ENCODE assay signal across 28 cellular contexts in the genomic region with DNA sequence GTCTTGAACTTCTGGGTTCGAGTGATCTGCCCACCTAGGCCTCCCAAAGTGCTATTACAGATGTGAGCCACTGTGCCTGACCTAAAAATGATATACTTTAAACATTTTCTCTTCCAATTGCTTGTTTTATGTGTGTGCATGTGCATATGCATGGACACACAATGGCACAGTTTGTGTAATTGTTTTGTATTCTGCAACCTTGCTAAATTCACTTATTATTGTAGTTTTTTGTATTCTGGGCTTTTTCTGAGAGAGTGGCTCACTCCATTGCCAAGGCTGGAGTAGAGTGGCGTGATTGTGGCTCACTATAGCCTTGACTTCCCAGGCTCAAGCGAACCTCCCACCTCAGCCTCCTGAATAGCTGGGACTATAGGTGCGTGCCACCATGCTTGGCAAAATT.
"Had no signal": no experiment of that assay in that cellular context is flagged by ENCODE, and none has a peak within 500 bp of the region (broad histone marks: within the 10 kb centered on the region; RNA-seq: fewer than 3 reads in every experiment).

No MANE protein-coding gene starts in this region.

- H3K9me3 Mint-ChIP-seq: naive thymus-derived CD4-positive, alpha-beta T cell; natural killer cell treated with Interleukin-12 subunit alpha and Interleukin-12 subunit beta and Interleukin-15 and Interleukin-18, amount 100 ng/mL, for 72 hours; stimulated activated memory B cell treated with anti-CD40 and anti-IgM and Interleukin-4, amounts not matched to agents 10 μg/mL and 1 μg/mL and 100 μg/mL, for 72 hours; stimulated activated naive CD8-positive, alpha-beta T cell treated with anti-CD3 and anti-CD28 coated beads, Interleukin-15, amount 100 ng/mL, for 72 hours; type B pancreatic cell had no signal

- H3K27ac ChIP-seq: lower lobe of right lung, pancreas, prostate gland, sigmoid colon, spleen, tibial nerve, uterus had no signal

- ATAC-seq: left cardiac atrium; left lobe of liver; lower lobe of right lung; mucosa of descending colon; naive thymus-derived CD4-positive, alpha-beta T cell; natural killer cell treated with Interleukin-12 subunit alpha and Interleukin-12 subunit beta and Interleukin-15 and Interleukin-18, amount 100 ng/mL, for 72 hours; pancreas; right cardiac atrium; stimulated activated memory B cell treated with anti-CD40 and anti-IgM and Interleukin-4, amounts not matched to agents 10 μg/mL and 1 μg/mL and 100 μg/mL, for 72 hours; stimulated activated naive CD8-positive, alpha-beta T cell treated with anti-CD3 and anti-CD28 coated beads, Interleukin-15, amount 100 ng/mL, for 72 hours had no signal

- H3K36me3 ChIP-seq: pancreas, prostate gland, uterus had no signal

- H3K27ac Mint-ChIP-seq: mesothelial cell of epicardium; naive thymus-derived CD4-positive, alpha-beta T cell; natural killer cell treated with Interleukin-12 subunit alpha and Interleukin-12 subunit beta and Interleukin-15 and Interleukin-18, amount 100 ng/mL, for 72 hours; stimulated activated memory B cell treated with anti-CD40 and anti-IgM and Interleukin-4, amounts not matched to agents 10 μg/mL and 1 μg/mL and 100 μg/mL, for 72 hours; stimulated activated naive CD8-positive, alpha-beta T cell treated with anti-CD3 and anti-CD28 coated beads, Interleukin-15, amount 100 ng/mL, for 72 hours; type B pancreatic cell had no signal

- H3K9me3 ChIP-seq: lower lobe of right lung, mucosa of descending colon, pancreas, prostate gland, sigmoid colon, spleen, tibial nerve, uterus had no signal

- H3K4me1 Mint-ChIP-seq: mesothelial cell of epicardium had no signal

- H3K4me1 ChIP-seq: pancreas, prostate gland, tibial nerve, uterus had no signal

- H3K4me3 ChIP-seq: lower lobe of right lung, mucosa of descending colon, pancreas, prostate gland, sigmoid colon, spleen, tibial nerve, uterus had no signal

- FAIRE-seq: keratinocyte, pancreas, small intestine had no signal

- H3K4me3 Mint-ChIP-seq: mesothelial cell of epicardium; natural killer cell treated with Interleukin-12 subunit alpha and Interleukin-12 subunit beta and Interleukin-15 and Interleukin-18, amount 100 ng/mL, for 72 hours; stimulated activated memory B cell treated with anti-CD40 and anti-IgM and Interleukin-4, amounts not matched to agents 10 μg/mL and 1 μg/mL and 100 μg/mL, for 72 hours; stimulated activated naive CD8-positive, alpha-beta T cell treated with anti-CD3 and anti-CD28 coated beads, Interleukin-15, amount 100 ng/mL, for 72 hours; type B pancreatic cell had no signal

- H3K27me3 ChIP-seq: pancreas, sigmoid colon, spleen, tibial nerve, uterus had no signal

- DNase-seq: hippocampal formation; kidney glomerular epithelial cell; left cardiac atrium; lower lobe of right lung; mammary epithelial cell; mesendoderm; mucosa of descending colon; naive thymus-derived CD4-positive, alpha-beta T cell; pancreas; posterior cingulate gyrus; retina; right cardiac atrium; sigmoid colon; small intestine; spleen; stimulated activated CD4-positive, alpha-beta T cell treated with anti-CD3 and anti-CD28 coated beads, Interleukin-4, amount 100 ng/mL, for 24 hours; stimulated activated naive CD4-positive, alpha-beta T cell treated with Interleukin-2 at 50 U/mL for 16 hours; stimulated activated naive CD8-positive, alpha-beta T cell treated with anti-CD3 and anti-CD28 coated beads, Interleukin-15, amount 100 ng/mL, for 72 hours; substantia nigra; uterus had no signal

- H3K27me3 Mint-ChIP-seq: naive thymus-derived CD4-positive, alpha-beta T cell; natural killer cell treated with Interleukin-12 subunit alpha and Interleukin-12 subunit beta and Interleukin-15 and Interleukin-18, amount 100 ng/mL, for 72 hours; stimulated activated memory B cell treated with anti-CD40 and anti-IgM and Interleukin-4, amounts not matched to agents 10 μg/mL and 1 μg/mL and 100 μg/mL, for 72 hours; stimulated activated naive CD8-positive, alpha-beta T cell treated with anti-CD3 and anti-CD28 coated beads, Interleukin-15, amount 100 ng/mL, for 72 hours; type B pancreatic cell had no signal
